In genomic region chr7:43729924-43730248, GRCh38 we compare ENCODE assay signal across 8 cellular contexts. TPM values are rescaled to one million over a fixed set of nuclear protein-coding genes. Genes with fewer than 3 reads are reported as not detected.
DNase-seq lines count a peak whose midpoint lies in the region; ATAC-seq and TF ChIP-seq lines count a peak whose summit lies in the region.

No MANE protein-coding gene starts in this region.

- peak overlapping the region; percentile 91 for H3K27ac Mint-ChIP-seq in stimulated activated memory B cell treated with anti-CD40 and anti-IgM and Interleukin-4, amounts not matched to agents 10 μg/mL and 1 μg/mL and 100 μg/mL, for 72 hours

- H3K4me1 Mint-ChIP-seq in stimulated activated memory B cell treated with anti-CD40 and anti-IgM and Interleukin-4, amounts not matched to agents 10 μg/mL and 1 μg/mL and 100 μg/mL, for 72 hours, result peaks cover 42% of the 10 kb centered on the region

- ATAC-seq in GM21737 (IDR thresholded peaks at IDR 0.05; ENCODE audit: unreplicated experiment) (peak; percentile 1), left ventricle myocardium superior (peak; percentile 66), HG02610 (IDR thresholded peaks at IDR 0.05; ENCODE audit: unreplicated experiment) (no peak)
- ATAC-seq in stimulated activated memory B cell treated with anti-CD40 and anti-IgM and Interleukin-4, amounts not matched to agents 10 μg/mL and 1 μg/mL and 100 μg/mL, for 72 hours, result no peak

- TF ChIP-seq CTCF in AG09309 (IDR thresholded peaks at IDR 0.05; ENCODE audit: control insufficient read depth, insufficient read depth, low read depth, low read length, missing control alignments) (no peak), VCaP (conservative IDR thresholded peaks at IDR 0.05) (no peak)

- intact Hi-C loops in left ventricle myocardium superior (cut with micrococcal nuclease), result loop anchor here (10.0 kb wide), 1 partner anchor 795 kb away; the partner anchor contains the start of genes MRPL32 and PSMA2

- H3K27me3 Mint-ChIP-seq in stimulated activated memory B cell treated with anti-CD40 and anti-IgM and Interleukin-4, amounts not matched to agents 10 μg/mL and 1 μg/mL and 100 μg/mL, for 72 hours, result no peaks in the 10 kb centered on the region

- H3K27ac ChIP-seq in VCaP, result peak overlapping the region; percentile 88

- peak overlapping the region; percentile 97 for H3K4me3 Mint-ChIP-seq in stimulated activated memory B cell treated with anti-CD40 and anti-IgM and Interleukin-4, amounts not matched to agents 10 μg/mL and 1 μg/mL and 100 μg/mL, for 72 hours

- H3K4me3 ChIP-seq in AG09309 (ENCODE audit: control insufficient read depth, low read depth, low read length), result peak overlapping the region; percentile 77

- no peak for DNase-seq in AG09309 (ENCODE audit: low read depth)
- DNase-seq in left ventricle myocardium superior, result no peak
- no peak for DNase-seq in NCI-H2081 treated with DMSO at 0.1 percent for 48 hours (lab: John Stamatoyannopoulos, UW)
- DNase-seq in stimulated activated CD4-positive, alpha-beta T cell treated with anti-CD3 and anti-CD28 coated beads, Interleukin-15, amount 100 ng/mL, for 24 hours, result no peak

- H3K9me3 Mint-ChIP-seq in stimulated activated memory B cell treated with anti-CD40 and anti-IgM and Interleukin-4, amounts not matched to agents 10 μg/mL and 1 μg/mL and 100 μg/mL, for 72 hours, result no peaks in the 10 kb centered on the region

- H3K36me3 Mint-ChIP-seq in stimulated activated memory B cell treated with anti-CD40 and anti-IgM and Interleukin-4, amounts not matched to agents 10 μg/mL and 1 μg/mL and 100 μg/mL, for 72 hours, result peaks cover under 1% of the 10 kb centered on the region

RNA-seq across cellular contexts. Expression of gene COA1, which starts 0.6 kb away (rescaled TPM):
- 72.5 TPM for total RNA-seq in left ventricle myocardium superior

RNA-seq across cellular contexts. Expression of gene BLVRA, which starts 28.6 kb away (rescaled TPM):
- total RNA-seq in left ventricle myocardium superior, result 47.4 TPM

Comparison
In these comparisons a context has a peak if more than half of its experiments do, and no peak if none do; other contexts are left out.
1. ATAC-seq: peak in GM21737 (single experiment) and left ventricle myocardium superior (single experiment); none in stimulated activated memory B cell treated with anti-CD40 and anti-IgM and Interleukin-4, amounts not matched to agents 10 μg/mL and 1 μg/mL and 100 μg/mL, for 72 hours (single experiment) and HG02610 (single experiment).